In the genomic region with DNA sequence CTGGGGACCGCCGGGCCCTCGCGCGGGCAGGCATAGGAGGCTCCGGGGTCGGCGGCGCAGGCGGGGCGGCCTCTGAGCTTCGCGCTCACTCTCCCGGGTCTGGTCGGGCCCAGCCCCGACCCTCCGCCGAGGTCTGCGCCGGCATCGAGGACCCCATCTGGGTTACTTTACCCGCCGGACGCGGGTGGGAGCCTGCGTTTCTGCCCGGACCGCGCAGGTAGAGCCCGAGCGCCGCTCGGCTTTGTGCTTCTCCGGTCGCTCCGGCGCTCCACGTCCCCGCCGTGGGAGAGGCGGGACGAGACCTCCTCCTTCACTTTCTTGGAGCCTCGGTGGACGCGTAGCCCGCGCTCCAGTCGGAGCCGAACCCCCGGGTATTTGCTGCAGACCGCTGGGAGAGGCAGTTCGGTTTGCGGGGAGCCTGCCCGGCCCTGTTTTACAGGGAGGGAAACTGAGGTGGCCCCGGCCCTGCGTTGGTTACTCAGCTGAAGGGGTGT, we compare ENCODE assay signal across 7 cellular contexts.
A peak's percentile ranks its signal among the peaks of the same experiment; 100 is the strongest.
DNase-seq lines count a peak whose midpoint lies in the region; ATAC-seq lines count a peak whose summit lies in the region.

No MANE protein-coding gene starts in this region.

- H3K9me3 ChIP-seq in HUES6 (ENCODE audit: control insufficient read depth, insufficient read depth, low read depth, low read length), result no peaks in the 10 kb centered on the region
- H3K9me3 ChIP-seq in iPS-20b (ENCODE audit: insufficient read depth, low read depth, low read length), result no peaks in the 10 kb centered on the region

- no peaks in the 10 kb centered on the region for H3K36me3 ChIP-seq in HUES6 (ENCODE audit: control insufficient read depth, insufficient read depth, low read length)
- no peaks in the 10 kb centered on the region for H3K36me3 ChIP-seq in iPS-20b (ENCODE audit: insufficient read depth, low read depth, low read length)

- peaks cover 12% of the 10 kb centered on the region for H3K36me3 Mint-ChIP-seq in activated T-helper 17 cell treated with anti-CD3 and anti-CD28 coated beads, Interleukin-2, amount 50 U/mL, for 72 hours (ENCODE audit: low read depth)

- H3K4me3 ChIP-seq in HUES6 (ENCODE audit: low read depth, low read length) (peak overlapping the region; percentile 58), iPS-20b (ENCODE audit: low read length) (peak overlapping the region; percentile 58; the same call in 1 of the 2 replicates)

- peaks cover 14% of the 10 kb centered on the region; the same call in 1 of the 2 replicates for H3K4me1 ChIP-seq in HUES6 (ENCODE audit: control insufficient read depth, insufficient read depth, low read length)
- H3K4me1 ChIP-seq in iPS-20b (ENCODE audit: insufficient read depth, low read length), result no peaks in the 10 kb centered on the region; the same call in 1 of the 2 replicates

- H3K27me3 ChIP-seq in HUES6 (ENCODE audit: control insufficient read depth, insufficient read depth, low read length) (peaks cover 75% of the 10 kb centered on the region), iPS-20b (ENCODE audit: insufficient read depth, low read length) (peaks cover 89% of the 10 kb centered on the region)

- H3K27ac ChIP-seq in HUES6 (ENCODE audit: low read depth, low read length) (no peak overlapping the region), iPS-20b (ENCODE audit: low read length) (no peak overlapping the region)

- H3K4me3 Mint-ChIP-seq in activated T-helper 17 cell treated with anti-CD3 and anti-CD28 coated beads, Interleukin-2, amount 50 U/mL, for 72 hours, result peak overlapping the region; percentile 77
- H3K4me3 Mint-ChIP-seq in stimulated activated naive CD8-positive, alpha-beta T cell treated with anti-CD3 and anti-CD28 coated beads, Interleukin-15, amount 100 ng/mL, for 72 hours, result peak overlapping the region; percentile 58 to 84

- peak in 1 of 2 donors; percentile 28 for DNase-seq in stimulated activated naive CD8-positive, alpha-beta T cell treated with anti-CD3 and anti-CD28 coated beads, Interleukin-15, amount 100 ng/mL, for 72 hours
- no peak for DNase-seq in GOT3 (lab: John Stamatoyannopoulos, UW)

- no peak for ATAC-seq in activated T-helper 17 cell treated with anti-CD3 and anti-CD28 coated beads, Interleukin-2, amount 50 U/mL, for 72 hours (replicated peaks)
- ATAC-seq in stimulated activated naive CD8-positive, alpha-beta T cell treated with anti-CD3 and anti-CD28 coated beads, Interleukin-15, amount 100 ng/mL, for 72 hours, result no peak
- no peak for ATAC-seq in HG03175 (IDR thresholded peaks at IDR 0.05; ENCODE audit: unreplicated experiment)
- no peak for ATAC-seq in GM18868 (IDR thresholded peaks at IDR 0.05; ENCODE audit: unreplicated experiment)

- no peaks in the 10 kb centered on the region for H3K9me3 Mint-ChIP-seq in activated T-helper 17 cell treated with anti-CD3 and anti-CD28 coated beads, Interleukin-2, amount 50 U/mL, for 72 hours
- no peaks in the 10 kb centered on the region for H3K9me3 Mint-ChIP-seq in stimulated activated naive CD8-positive, alpha-beta T cell treated with anti-CD3 and anti-CD28 coated beads, Interleukin-15, amount 100 ng/mL, for 72 hours

- H3K4me1 Mint-ChIP-seq in activated T-helper 17 cell treated with anti-CD3 and anti-CD28 coated beads, Interleukin-2, amount 50 U/mL, for 72 hours, result peaks cover 22% of the 10 kb centered on the region
- peaks cover 45% of the 10 kb centered on the region for H3K4me1 Mint-ChIP-seq in stimulated activated naive CD8-positive, alpha-beta T cell treated with anti-CD3 and anti-CD28 coated beads, Interleukin-15, amount 100 ng/mL, for 72 hours

- H3K27me3 Mint-ChIP-seq in activated T-helper 17 cell treated with anti-CD3 and anti-CD28 coated beads, Interleukin-2, amount 50 U/mL, for 72 hours, result peaks cover 64% of the 10 kb centered on the region
- H3K27me3 Mint-ChIP-seq in stimulated activated naive CD8-positive, alpha-beta T cell treated with anti-CD3 and anti-CD28 coated beads, Interleukin-15, amount 100 ng/mL, for 72 hours, result peaks cover 88% of the 10 kb centered on the region

- H3K27ac Mint-ChIP-seq in activated T-helper 17 cell treated with anti-CD3 and anti-CD28 coated beads, Interleukin-2, amount 50 U/mL, for 72 hours, result no peak overlapping the region
- no peak overlapping the region for H3K27ac Mint-ChIP-seq in stimulated activated naive CD8-positive, alpha-beta T cell treated with anti-CD3 and anti-CD28 coated beads, Interleukin-15, amount 100 ng/mL, for 72 hours

- H3K9ac ChIP-seq in HUES6 (ENCODE audit: low read length) (peak overlapping the region; percentile 48), iPS-20b (ENCODE audit: low read depth, low read length) (no peak overlapping the region)
